In genomic region chr4:145097821-145098674, GRCh38 we compare ENCODE assay signal across 8 cellular contexts. TPM values are rescaled to one million over a fixed set of nuclear protein-coding genes. Genes with fewer than 3 reads are reported as not detected.
DNase-seq lines count a peak whose midpoint lies in the region; ATAC-seq and TF ChIP-seq lines count a peak whose summit lies in the region.

Gene ABCE1, plus strand, starts transcription at chr4:145098311. Its CDS starts 6,102 bp downstream, at chr4:145104413.
Gene ANAPC10, minus strand, starts transcription at chr4:145098196. Its CDS starts 2,097 bp downstream, at chr4:145096099.

- TF ChIP-seq EP300 in Ishikawa (IDR thresholded peaks at IDR 0.05; ENCODE audit: borderline replicate concordance), result no peak

- DNase-seq in DMS114 treated with DMSO at 0.1 percent for 48 hours (lab: John Stamatoyannopoulos, UW; ENCODE audit: unreplicated experiment) (peak; percentile 85), OCI-M2 (lab: John Stamatoyannopoulos, UW; ENCODE audit: unreplicated experiment) (peak; percentile 92), activated T-cell treated with anti-CD3 and anti-CD28 coated beads for 4 hours (peak; percentile 94), epithelial cell of esophagus (ENCODE audit: low read depth) (peak; percentile 99), mucosa of descending colon (peak; percentile 93 to 99 (median 96))
- peak; percentile 94 for DNase-seq in stimulated activated CD8-positive, alpha-beta memory T cell treated with anti-CD3 and anti-CD28 coated beads, Interleukin-4, amount 100 ng/mL, for 24 hours (ENCODE audit: low read depth)

- peaks cover 5% of the 10 kb centered on the region for H3K9me3 ChIP-seq in mucosa of descending colon

- H3K4me3 ChIP-seq in epithelial cell of esophagus (ENCODE audit: low read length) (peak within 1 kb of the TSS; percentile 92), mucosa of descending colon (peak within 1 kb of the TSS; percentile 56)

- peak; percentile 14 for TF ChIP-seq CTCF in epithelial cell of esophagus (IDR thresholded peaks at IDR 0.05; ENCODE audit: insufficient read depth, low read depth, low read length, missing control alignments)
- TF ChIP-seq CTCF in mucosa of descending colon (IDR thresholded peaks at IDR 0.05), result no peak

- peaks cover 20% of the 10 kb centered on the region for H3K4me1 ChIP-seq in mucosa of descending colon (ENCODE audit: low read depth)

- peak; percentile 22; the same call in 1 of the 2 replicates for TF ChIP-seq RAD21 in Ishikawa (IDR thresholded peaks at IDR 0.05; ENCODE audit: low read depth)

- ATAC-seq in GM21576 (IDR thresholded peaks at IDR 0.05; ENCODE audit: unreplicated experiment) (peak; percentile 82), mucosa of descending colon (peak; percentile 99)

- intact Hi-C loops in mucosa of descending colon (cut with DNase I, micrococcal nuclease), result no loop called here

- H3K36me3 ChIP-seq in mucosa of descending colon (ENCODE audit: low read depth), result no peaks in the 10 kb centered on the region

TF ChIP-seq in Ishikawa, 13 proteins besides CTCF, POLR2A, EP300 and RAD21:
- TF ChIP-seq TAF1 (IDR thresholded peaks at IDR 0.05; ENCODE audit: low read depth) (peak; percentile 92), CREB1 (IDR thresholded peaks at IDR 0.05; ENCODE audit: low read depth) (peak; percentile 92), TCF12 (IDR thresholded peaks at IDR 0.05; ENCODE audit: low read depth) (peak; percentile 46), MAX (IDR thresholded peaks at IDR 0.05) (peak; percentile 97), TEAD4 (IDR thresholded peaks at IDR 0.05) (0 out of 2 replicates have a peak, but pooled peaks have one; percentile 37), USF1 (IDR thresholded peaks at IDR 0.05) (no peak), REST (IDR thresholded peaks at IDR 0.05; ENCODE audit: low read depth) (no peak), EGR1 (IDR thresholded peaks at IDR 0.05) (no peak), YY1 (IDR thresholded peaks at IDR 0.05; ENCODE audit: low read depth) (peak; percentile 97), FOXM1 (IDR thresholded peaks at IDR 0.05; ENCODE audit: borderline replicate concordance, low read depth) (peak; percentile 5; the same call in 1 of the 2 replicates), NFIC (IDR thresholded peaks at IDR 0.05) (peak; percentile 76)

RNA-seq across cellular contexts. Expression of gene ABCE1, which starts in this region (rescaled TPM):
- total RNA-seq in mucosa of descending colon, result 10 to 100 TPM; 23.6 to 29.1 (median 25.1) TPM

RNA-seq across cellular contexts. Expression of gene ANAPC10, which starts in this region (rescaled TPM):
- 10 to 100 TPM; 12.6 to 14.7 (median 13.5) TPM for total RNA-seq in mucosa of descending colon

Comparison
In these comparisons a context has a peak if more than half of its experiments do, and no peak if none do; other contexts are left out.
1. Peak in every context shown above with its lines: DNase-seq, ATAC-seq and H3K4me3 ChIP-seq.